ENCODE assay signal across 18 cellular contexts in genomic region chr18:25144835-25145234, GRCh38.
A peak's percentile ranks its signal among the peaks of the same experiment; 100 is the strongest.
DNase-seq lines count a peak whose midpoint lies in the region; ATAC-seq, FAIRE-seq and TF ChIP-seq lines count a peak whose summit lies in the region.
"Had no signal": no experiment of that assay in that cellular context is flagged by ENCODE, and none has a peak within 500 bp of the region (broad histone marks: within the 10 kb centered on the region; RNA-seq: fewer than 3 reads in every experiment).

No MANE protein-coding gene starts in this region.

- dilution Hi-C loops in endothelial cell of umbilical vein (cut with MboI; ENCODE audit: extremely low pct_ligation_motif_present, low sequenced_read_pairs): no loop called here

- no peak for ATAC-seq in HG02759 (IDR thresholded peaks at IDR 0.05; ENCODE audit: unreplicated experiment)
- ATAC-seq in HG02571 (IDR thresholded peaks at IDR 0.05; ENCODE audit: unreplicated experiment): no peak
- ATAC-seq: activated T-cell treated with anti-CD3 and anti-CD28 coated beads, Interleukin-2, amount 50 U/mL, for 4 hours; esophagus mucosa had no signal

- no peak for TF ChIP-seq POLR2A in endothelial cell of umbilical vein (IDR thresholded peaks at IDR 0.05; ENCODE audit: low read depth, low read length)

- intact Hi-C loops in endothelial cell of umbilical vein (cut with micrococcal nuclease): loop anchor here (5.0 kb wide), 1 partner anchor 207 kb away; the partner anchor contains the start of gene ZNF521

- POLR2A ChIA-PET in endothelial cell of umbilical vein (lab: Charles Lee): no interaction called here

- H3K9me3 ChIP-seq in endothelial cell of umbilical vein (replicated peaks; ENCODE audit: control insufficient read depth, insufficient read depth, low read length): no peaks in the 10 kb centered on the region
- H3K9me3 ChIP-seq: BLaER1 had no signal

- no peak overlapping the region for H3K4me3 ChIP-seq in endothelial cell of umbilical vein (replicated peaks in 1 of 3; ENCODE audit: insufficient read depth in 1 of 3, low read depth in 1 of 3, low read length in 3 of 3)
- H3K4me3 ChIP-seq: BLaER1 had no signal

- H3K36me3 ChIP-seq in endothelial cell of umbilical vein (ENCODE audit: control insufficient read depth in 2 of 2, extremely low read depth in 1 of 2, insufficient read depth in 2 of 2, low read length in 2 of 2): peaks cover 0 to 2% of the 10 kb centered on the region in 2 experiments
- H3K36me3 ChIP-seq: BLaER1 had no signal

- BruUV-seq in endothelial cell of umbilical vein (replicated peaks; lab: Mats Ljungman, UMichigan): no TSS peak

- H3K27ac ChIP-seq in endothelial cell of umbilical vein (ENCODE audit: insufficient read depth, low read depth, low read length): no peak overlapping the region
- H3K27ac ChIP-seq: BLaER1, parathyroid adenoma had no signal

- H3K9me1 ChIP-seq in endothelial cell of umbilical vein (replicated peaks; ENCODE audit: control insufficient read depth, extremely low read depth, insufficient read depth, low read length): no peaks in the 10 kb centered on the region

- H3K4me2 ChIP-seq in endothelial cell of umbilical vein (ENCODE audit: insufficient read depth, low read length): no peak overlapping the region
- H3K4me2 ChIP-seq: BLaER1 had no signal

- CTCF ChIA-PET in endothelial cell of umbilical vein (lab: Charles Lee): no interaction called here

- TF ChIP-seq CTCF in AG09319 (IDR thresholded peaks at IDR 0.05; ENCODE audit: low read depth, low read length) (no peak), endothelial cell of umbilical vein (IDR thresholded peaks at IDR 0.05; ENCODE audit: extremely low read depth in 1 of 2, insufficient read depth in 1 of 2, low read depth in 1 of 2, low read length in 2 of 2) (no peak)

- FAIRE-seq in endothelial cell of umbilical vein (lab: Jason Lieb, UNC): no peak
- FAIRE-seq: bronchial epithelial cell had no signal

- H3K79me2 ChIP-seq in endothelial cell of umbilical vein (ENCODE audit: control insufficient read depth, insufficient read depth, low read length): no peaks in the 10 kb centered on the region
- H3K79me2 ChIP-seq: parathyroid adenoma had no signal

- DNase-seq in AG09319 (ENCODE audit: extremely low read depth, low read depth) (peak; percentile 54), NCI-H446 (lab: John Stamatoyannopoulos, UW) (peak; percentile 13 to 49), endothelial cell of umbilical vein (ENCODE audit: low read depth, low spot score) (peak; percentile 46), medulla oblongata (ENCODE audit: extremely low spot score) (peak; percentile 55), cerebellar nuclear complex (lab: John Stamatoyannopoulos, UW) (no peak), NCI-H82 treated with DMSO at 0.1 percent for 48 hours (lab: John Stamatoyannopoulos, UW; ENCODE audit: unreplicated experiment) (no peak)
- DNase-seq: activated T-cell treated with anti-CD3 and anti-CD28 coated beads, Interleukin-2, amount 50 U/mL, for 4 hours; NCI-H1048; NCI-H69; SHP77 treated with DMSO at 0.1 percent for 48 hours; stimulated activated CD4-positive, alpha-beta T cell treated with anti-CD3 and anti-CD28 coated beads, Interleukin-4, amount 100 ng/mL, for 1 hour; stimulated activated naive CD4-positive, alpha-beta T cell had no signal

- H3K27me3 ChIP-seq in endothelial cell of umbilical vein (ENCODE audit: control insufficient read depth in 2 of 2, insufficient read depth in 2 of 2, low read length in 2 of 2): no peaks in the 10 kb centered on the region
- H3K27me3 ChIP-seq: BLaER1 had no signal

- H3K4me1 ChIP-seq in endothelial cell of umbilical vein (ENCODE audit: control insufficient read depth, extremely low read depth, insufficient read depth, low read length): peaks cover 2% of the 10 kb centered on the region
- H3K4me1 ChIP-seq: BLaER1, parathyroid adenoma had no signal

- H4K20me1 ChIP-seq in endothelial cell of umbilical vein (replicated peaks; ENCODE audit: control insufficient read depth, extremely low read depth, insufficient read depth, low read length): peaks cover 5% of the 10 kb centered on the region
- H4K20me1 ChIP-seq: BLaER1 had no signal

- no peak overlapping the region for H3K9ac ChIP-seq in endothelial cell of umbilical vein (replicated peaks; ENCODE audit: extremely low read depth, insufficient read depth, low read length)
- H3K9ac ChIP-seq: BLaER1, parathyroid adenoma had no signal

- no peak overlapping the region for H2AFZ ChIP-seq in endothelial cell of umbilical vein (ENCODE audit: low read depth, low read length)
- H2AFZ ChIP-seq: parathyroid adenoma had no signal

TF ChIP-seq in endothelial cell of umbilical vein, 7 proteins besides CTCF, POLR2A, EP300 and RAD21:
- no peak for TF ChIP-seq FOS (IDR thresholded peaks at IDR 0.05; ENCODE audit: borderline replicate concordance, insufficient read depth, low read length)

Comparison
In these comparisons a context has a peak if more than half of its experiments do, and no peak if none do; other contexts are left out.
1. DNase-seq: peak in AG09319 (single experiment), NCI-H446 (2 of 2), endothelial cell of umbilical vein (single experiment) and medulla oblongata (single experiment); none in cerebellar nuclear complex (0 of 2) and NCI-H82 treated with DMSO at 0.1 percent for 48 hours (single experiment).